Comparison of ENCODE assay signal across 12 cellular contexts in genomic region chr12:57236224-57236924, GRCh38. TPM values are rescaled to one million over a fixed set of nuclear protein-coding genes. Genes with fewer than 3 reads are reported as not detected.
DNase-seq lines count a peak whose midpoint lies in the region; ATAC-seq and TF ChIP-seq lines count a peak whose summit lies in the region.
"Had no signal": no experiment of that assay in that cellular context is flagged by ENCODE, and none has a peak within 500 bp of the region (broad histone marks: within the 10 kb centered on the region; RNA-seq: fewer than 3 reads in every experiment).

No MANE protein-coding gene starts in this region.

- peaks cover 11% of the 10 kb centered on the region; the same call in 1 of the 2 replicates for H3K79me2 ChIP-seq in HCT116 (ENCODE audit: insufficient read depth, low read length)

- H3K9ac ChIP-seq in HCT116 (ENCODE audit: low read length): no peak overlapping the region

- H3K9me3 ChIP-seq in BE2C (no peaks in the 10 kb centered on the region), HCT116 (ENCODE audit: control insufficient read depth in 1 of 2, insufficient read depth in 1 of 2, low read depth in 1 of 2, low read length in 2 of 2) (no peaks in the 10 kb centered on the region)
- H3K9me3 ChIP-seq: adrenal gland, left lung had no signal

- intact Hi-C loops in HCT116 (cut with micrococcal nuclease): no loop called here
- intact Hi-C loops in dorsolateral prefrontal cortex (cut with DNase I): no loop called here

- peak overlapping the region; percentile 45 for H3K4me3 ChIP-seq in BE2C (ENCODE audit: low read depth, low read length)
- no peak overlapping the region for H3K4me3 ChIP-seq in HCT116 (replicated peaks in 1 of 2; ENCODE audit: low read depth in 1 of 2, low read length in 2 of 2)
- H3K4me3 ChIP-seq in dorsolateral prefrontal cortex: peak overlapping the region in 43 of 59 donors; percentile 1 to 54 (median 26)
- H3K4me3 ChIP-seq: adrenal gland had no signal

- H3K4me1 Mint-ChIP-seq in naive thymus-derived CD8-positive, alpha-beta T cell: peaks cover 35 to 66% (median 55%) of the 10 kb centered on the region in 4 donors

- H3K4me1 ChIP-seq in BE2C: peaks cover 32% of the 10 kb centered on the region
- peaks cover 20 to 24% of the 10 kb centered on the region in 2 experiments for H3K4me1 ChIP-seq in HCT116 (ENCODE audit: control insufficient read depth in 1 of 2, insufficient read depth in 2 of 2, low read length in 2 of 2)

- H3K36me3 ChIP-seq in BE2C: peaks cover 30% of the 10 kb centered on the region
- H3K36me3 ChIP-seq in HCT116 (ENCODE audit: control insufficient read depth in 1 of 2, insufficient read depth in 2 of 2, low read length in 2 of 2): peaks cover 15 to 28% of the 10 kb centered on the region in 2 experiments

- H3K27ac ChIP-seq in HCT116 (ENCODE audit: low read depth, low read length): no peak overlapping the region
- peak overlapping the region in 25 of 59 donors; percentile 1 to 80 (median 47) for H3K27ac ChIP-seq in dorsolateral prefrontal cortex
- H3K27ac ChIP-seq: left lung had no signal

- TF ChIP-seq RAD21 in HCT116 (IDR thresholded peaks at IDR 0.05; ENCODE audit: low read depth): no peak

- H3K27ac Mint-ChIP-seq in naive thymus-derived CD8-positive, alpha-beta T cell: no peak overlapping the region

- H3K27me3 ChIP-seq in BE2C (peaks cover 64% of the 10 kb centered on the region), HCT116 (ENCODE audit: insufficient read depth, low read length) (peaks cover 4% of the 10 kb centered on the region; the same call in 1 of the 2 replicates), dorsolateral prefrontal cortex (peaks cover 0 to 16% (median 0%) of the 10 kb centered on the region in 45 donors)

- no peaks in the 10 kb centered on the region for H3K9me3 Mint-ChIP-seq in naive thymus-derived CD8-positive, alpha-beta T cell

- peaks cover 18 to 57% (median 43%) of the 10 kb centered on the region in 5 donors for H3K27me3 Mint-ChIP-seq in naive thymus-derived CD8-positive, alpha-beta T cell

- TF ChIP-seq POLR2A in HCT116 (IDR thresholded peaks at IDR 0.05; ENCODE audit: borderline replicate concordance, extremely low read depth, insufficient read depth, insufficient read length): no peak

- H3K9me2 ChIP-seq in HCT116 (ENCODE audit: insufficient read depth): no peaks in the 10 kb centered on the region

- TF ChIP-seq CTCF in BE2C (IDR thresholded peaks at IDR 0.05; ENCODE audit: low read depth, low read length) (no peak), HCT116 (IDR thresholded peaks at IDR 0.05 in 2 of 3, conservative IDR thresholded peaks at IDR 0.05 in 1 of 3; ENCODE audit: borderline replicate concordance in 1 of 3, insufficient read depth in 1 of 3, low read depth in 2 of 3, low read length in 2 of 3) (no peak), dorsolateral prefrontal cortex (IDR thresholded peaks at IDR 0.05 in 54 of 56, conservative IDR thresholded peaks at IDR 0.05 in 2 of 56; ENCODE audit: low read depth in 1 of 56, partially characterized antibody in 56 of 56) (no peak)

- POLR2A ChIA-PET in HCT116 (lab: Charles Lee): no interaction called here
- POLR2A ChIA-PET in naive thymus-derived CD8-positive, alpha-beta T cell (lab: Charles Lee): interaction anchor here (5.3 kb wide), 1 partner anchor 11 kb away, joined by 40 read pairs; no protein-coding TSS in a partner anchor

- RAD21 ChIA-PET in HCT116 (lab: Charles Lee; ENCODE audit: low non-redundant PET in 1 of 2, low total read pairs in 2 of 2, uncharacterized antibody in 2 of 2, unreplicated experiment in 2 of 2): no interaction called here

- peak overlapping the region in 6 of 10 donors; percentile 5 to 91 (median 44) for H3K4me3 Mint-ChIP-seq in naive thymus-derived CD8-positive, alpha-beta T cell

- BruUV-seq in HCT116 (replicated peaks; lab: Mats Ljungman, UMichigan): no TSS peak

- H3K4me2 ChIP-seq in HCT116 (ENCODE audit: low read length): no peak overlapping the region

- no peak for DNase-seq in BE2C
- no peak for DNase-seq in HCT116 (ENCODE audit: low read depth, low spot score)
- peak in 1 of 10 donors; percentile 37 for DNase-seq in dorsolateral prefrontal cortex
- DNase-seq in naive thymus-derived CD8-positive, alpha-beta T cell: peak in 1 of 10 donors; percentile 58
- no peak for DNase-seq in NCI-H2196 (lab: John Stamatoyannopoulos, UW; ENCODE audit: unreplicated experiment)
- DNase-seq in kidney tubule cell (ENCODE audit: low spot score): no peak
- DNase-seq: adrenal gland, NCI-H1417 treated with DMSO at 0.1 percent for 48 hours, PC-3 had no signal

- CTCF ChIA-PET in HCT116 (lab: Charles Lee): no interaction called here

- no peak overlapping the region for H2AFZ ChIP-seq in HCT116 (ENCODE audit: low read depth, low read length, poor library complexity, severe bottlenecking)

- H3K36me3 Mint-ChIP-seq in naive thymus-derived CD8-positive, alpha-beta T cell: peaks cover 0 to 40% (median 23%) of the 10 kb centered on the region in 3 donors

- H4K20me1 ChIP-seq in HCT116 (ENCODE audit: insufficient read depth): no peaks in the 10 kb centered on the region

- ATAC-seq in HCT116 (no peak), HG02763 (IDR thresholded peaks at IDR 0.05; ENCODE audit: unreplicated experiment) (no peak), HG03095 (IDR thresholded peaks at IDR 0.05; ENCODE audit: unreplicated experiment) (no peak)
- ATAC-seq in naive thymus-derived CD8-positive, alpha-beta T cell: no peak
- ATAC-seq: left lung, PC-3 had no signal

TF ChIP-seq in HCT116, 20 proteins besides CTCF, POLR2A, EP300 and RAD21:
- TF ChIP-seq TCF7L2 (IDR thresholded peaks at IDR 0.05; ENCODE audit: borderline replicate concordance, extremely low read depth, insufficient read depth, insufficient read length) (no peak), POLR2AphosphoS5 (IDR thresholded peaks at IDR 0.05; ENCODE audit: low read depth, low read length) (peak; percentile 21; the same call in 1 of the 2 replicates)
TF ChIP-seq in HCT116: peak in this region for 1.

RNA-seq across cellular contexts. Expression of gene SHMT2, which starts 6.9 kb away (rescaled TPM):
- polyA plus RNA-seq in BE2C (2012; ENCODE audit: insufficient read depth, insufficient read length, low read depth): 1,102 TPM
- total RNA-seq in HCT116 (2021; ENCODE audit: unreplicated experiment) (280 TPM), dorsolateral prefrontal cortex (10 to 100 TPM; 16.2 to 50.9 (median 31.5) TPM)
- 319 and 327 TPM in 2 replicates for polyA plus RNA-seq in HCT116 (2012)
- 10 to 100 TPM; 45.2 to 45.3 TPM for total RNA-seq in naive thymus-derived CD8-positive, alpha-beta T cell
- polyA plus RNA-seq in naive thymus-derived CD8-positive, alpha-beta T cell: 10 to 100 TPM; 27.3 to 31.2 (median 28.8) TPM

RNA-seq across cellular contexts. Expression of gene STAC3, which starts 14.6 kb away (rescaled TPM):
- polyA plus RNA-seq in BE2C (2012; ENCODE audit: insufficient read depth, insufficient read length, low read depth): 7.5 TPM
- 2.5 TPM for total RNA-seq in HCT116 (2021; ENCODE audit: unreplicated experiment)
- polyA plus RNA-seq in HCT116 (2012): 1.3 and 2.4 TPM in 2 replicates
- 1 to 10 TPM in 116 of 120 experiments, under 1 TPM in 4; 0.70 to 7.1 (median 2.8) TPM for total RNA-seq in dorsolateral prefrontal cortex
- 1 to 10 TPM; 2.5 to 2.6 TPM for total RNA-seq in naive thymus-derived CD8-positive, alpha-beta T cell
- not detected for polyA plus RNA-seq in naive thymus-derived CD8-positive, alpha-beta T cell

RNA-seq across cellular contexts. Expression of gene NXPH4, which starts 19.8 kb away (rescaled TPM):
- polyA plus RNA-seq in BE2C (2012; ENCODE audit: insufficient read depth, insufficient read length, low read depth): 47.6 TPM
- total RNA-seq in HCT116 (2021; ENCODE audit: unreplicated experiment) (20.0 TPM), dorsolateral prefrontal cortex (10 to 100 TPM in 3 of 120 experiments, 1 to 10 TPM in 113, under 1 TPM in 4; 0.56 to 14.0 (median 4.6) TPM)
- 13.6 and 16.2 TPM in 2 replicates for polyA plus RNA-seq in HCT116 (2012)
- total RNA-seq in naive thymus-derived CD8-positive, alpha-beta T cell: under 1 TPM; 0.41 to 0.55 TPM
- not detected for polyA plus RNA-seq in naive thymus-derived CD8-positive, alpha-beta T cell

Comparison
In these comparisons a context has a peak if more than half of its experiments do, and no peak if none do; other contexts are left out.
1. H3K4me3 ChIP-seq: peak in BE2C (single experiment) and dorsolateral prefrontal cortex (43 of 59); none in HCT116 (0 of 2).